Comparison of ENCODE assay signal across 20 cellular contexts in genomic region chr5:95595289-95595931, GRCh38. TPM values are rescaled to one million over a fixed set of nuclear protein-coding genes. Genes with fewer than 3 reads are reported as not detected.
DNase-seq lines count a peak whose midpoint lies in the region; ATAC-seq, FAIRE-seq and TF ChIP-seq lines count a peak whose summit lies in the region.
"Had no signal": no experiment of that assay in that cellular context is flagged by ENCODE, and none has a peak within 500 bp of the region (broad histone marks: within the 10 kb centered on the region; RNA-seq: fewer than 3 reads in every experiment).

No MANE protein-coding gene starts in this region.

- no TSS peak for BruUV-seq in K562 (replicated peaks; lab: Mats Ljungman, UMichigan)

- peaks cover 22% of the 10 kb centered on the region for H3K4me1 Mint-ChIP-seq in T-helper 2 cell treated with Interferon-gamma antibody and Interleukin-4, amounts not matched to agents 5 μg/mL and 100 μg/mL, for 36 hours (ENCODE audit: low read depth)

- no peak overlapping the region for H3K4me3 ChIP-seq in HEK293 (ENCODE audit: low read depth, low read length)
- H3K4me3 ChIP-seq in K562: no peak overlapping the region
- no peak overlapping the region for H3K4me3 ChIP-seq in right lobe of liver
- H3K4me3 ChIP-seq: A549, Peyer's patch had no signal

- H2AFZ ChIP-seq in K562 (ENCODE audit: low read depth, low read length): no peak overlapping the region

- no peaks in the 10 kb centered on the region for H3K79me2 ChIP-seq in K562 (ENCODE audit: control insufficient read depth, insufficient read depth, low read length)

- TF ChIP-seq EP300 in K562 (IDR thresholded peaks at IDR 0.05; ENCODE audit: low read length): no peak

- no peak overlapping the region for H3K4me2 ChIP-seq in K562 (ENCODE audit: insufficient read depth, low read length)
- H3K4me2 ChIP-seq: A549 had no signal

- no peak overlapping the region for H3K4me3 Mint-ChIP-seq in T-helper 2 cell treated with Interferon-gamma antibody and Interleukin-4, amounts not matched to agents 5 μg/mL and 100 μg/mL, for 36 hours
- H3K4me3 Mint-ChIP-seq: CD14-positive monocyte had no signal

- no peak for TF ChIP-seq CTCF in HEK293 (tag by site-specific recombination; IDR thresholded peaks at IDR 0.05)
- TF ChIP-seq CTCF in K562 (IDR thresholded peaks at IDR 0.05 in 2 of 3, conservative IDR thresholded peaks at IDR 0.05 in 1 of 3; ENCODE audit: insufficient read depth in 2 of 3, low read depth in 1 of 3, low read length in 3 of 3): no peak
- no peak for TF ChIP-seq CTCF in right lobe of liver (IDR thresholded peaks at IDR 0.05)

- FAIRE-seq in K562 (lab: Jason Lieb, UNC): peak; percentile 40
- FAIRE-seq: A549 had no signal

- intact Hi-C loops in K562 (cut with micrococcal nuclease): no loop called here
- intact Hi-C loops in right lobe of liver (cut with DNase I): no loop called here

- no peaks in the 10 kb centered on the region for H3K9me3 Mint-ChIP-seq in T-helper 2 cell treated with Interferon-gamma antibody and Interleukin-4, amounts not matched to agents 5 μg/mL and 100 μg/mL, for 36 hours

- DNase-seq in NCI-H748 (lab: John Stamatoyannopoulos, UW; ENCODE audit: unreplicated experiment) (peak; percentile 21), NCI-H748 treated with DMSO at 0.1 percent for 48 hours (lab: John Stamatoyannopoulos, UW) (no peak), K562 (ENCODE audit: extremely low read depth in 1 of 4, low spot score in 3 of 4) (no peak), right lobe of liver (peak in 2 of 3 donors; percentile 35 to 78), retina (no peak), NCI-H774 (lab: John Stamatoyannopoulos, UW) (no peak)
- DNase-seq in T-helper 2 cell treated with Interferon-gamma antibody and Interleukin-4, amounts not matched to agents 5 μg/mL and 100 μg/mL, for 36 hours (ENCODE audit: low spot score): no peak
- DNase-seq: Caco-2, DND-41, GF-D8, GOT3, NCI-H1417, NCI-H2081 treated with DMSO at 0.1 percent for 48 hours, NCI-H2227 treated with DMSO at 0.1 percent for 48 hours, NCI-H526, Peyer's patch, SHP77 treated with DMSO at 0.1 percent for 48 hours had no signal

- H3K9me3 ChIP-seq in HEK293 (ENCODE audit: control insufficient read depth, insufficient read depth, low read depth, low read length) (no peaks in the 10 kb centered on the region), K562 (replicated peaks; ENCODE audit: control insufficient read depth, insufficient read depth, low read depth, low read length) (no peaks in the 10 kb centered on the region), right lobe of liver (no peaks in the 10 kb centered on the region)
- H3K9me3 ChIP-seq: A549, Caco-2, Peyer's patch had no signal

- H3K27ac ChIP-seq in HEK293 (ENCODE audit: extremely low read depth, low read depth, low read length) (no peak overlapping the region), K562 (ENCODE audit: extremely low read depth, low read depth, low read length) (no peak overlapping the region), right lobe of liver (no peak overlapping the region)
- H3K27ac ChIP-seq: A549, Peyer's patch had no signal

- in situ Hi-C loops in K562 (cut with MboI): no loop called here

- no peak for TF ChIP-seq RAD21 in K562 (CRISPR knock-in tag; conservative IDR thresholded peaks at IDR 0.05 in 1 of 2, IDR thresholded peaks at IDR 0.05 in 1 of 2)

- H3K36me3 ChIP-seq in HEK293 (ENCODE audit: control insufficient read depth in 2 of 2, insufficient read depth in 1 of 2, low read length in 2 of 2) (peaks cover 0 to 4% of the 10 kb centered on the region in 2 experiments; a peak in 1 of 3 replicates), K562 (ENCODE audit: control insufficient read depth, insufficient read depth, low read length) (0 out of 3 replicates have a peak, but pooled peaks cover 2% of the 10 kb centered on the region), right lobe of liver (no peaks in the 10 kb centered on the region)
- H3K36me3 ChIP-seq: Peyer's patch had no signal

- H3K27me3 Mint-ChIP-seq in T-helper 2 cell treated with Interferon-gamma antibody and Interleukin-4, amounts not matched to agents 5 μg/mL and 100 μg/mL, for 36 hours (ENCODE audit: low read depth): no peaks in the 10 kb centered on the region

- H3K27me3 ChIP-seq in K562 (ENCODE audit: control insufficient read depth in 2 of 2, insufficient read depth in 2 of 2, low read length in 2 of 2) (no peaks in the 10 kb centered on the region), right lobe of liver (no peaks in the 10 kb centered on the region)
- H3K27me3 ChIP-seq: Peyer's patch had no signal

- H3K36me3 Mint-ChIP-seq in T-helper 2 cell treated with Interferon-gamma antibody and Interleukin-4, amounts not matched to agents 5 μg/mL and 100 μg/mL, for 36 hours (ENCODE audit: low read depth): peaks cover 2% of the 10 kb centered on the region
- H3K36me3 Mint-ChIP-seq: CD14-positive monocyte had no signal

- ATAC-seq in K562 (no peak), right lobe of liver (peak; percentile 90 to 98 (median 93))
- ATAC-seq: A549 had no signal

- H4K20me1 ChIP-seq in K562 (replicated peaks; ENCODE audit: control insufficient read depth, insufficient read depth, low read length): no peaks in the 10 kb centered on the region

- POLR2A ChIA-PET in HEK293 (lab: Yijun Ruan, JAX) (no interaction called here), K562 (lab: Yijun Ruan, JAX) (no interaction called here)

- no peak overlapping the region for H3K9ac ChIP-seq in K562 (ENCODE audit: insufficient read depth in 1 of 2, low read depth in 2 of 2, low read length in 2 of 2)

- H3K4me1 ChIP-seq in HEK293 (ENCODE audit: control insufficient read depth, insufficient read depth, low read length): no peaks in the 10 kb centered on the region
- peaks cover 0 to 7% of the 10 kb centered on the region in 2 experiments; a peak in 3 of 5 replicates for H3K4me1 ChIP-seq in K562 (replicated peaks in 1 of 2; ENCODE audit: control insufficient read depth in 2 of 2, insufficient read depth in 2 of 2, low read length in 2 of 2)
- no peaks in the 10 kb centered on the region for H3K4me1 ChIP-seq in right lobe of liver
- H3K4me1 ChIP-seq: A549, Caco-2, Peyer's patch had no signal

- CTCF ChIA-PET in HEK293 (lab: Yijun Ruan, JAX) (no interaction called here), K562 (lab: Yijun Ruan, JAX; ENCODE audit: low intra/inter-chr PET ratio) (no interaction called here)

- 65% methylated on average over 3 of the region's 3 CpGs for WGBS in K562 (ENCODE audit: insufficient coverage, low coverage, missing lambda C conversion rate)
- WGBS in right lobe of liver (ENCODE audit: insufficient coverage, low coverage, low lambda C conversion rate, missing lambda C conversion rate): 48% methylated on average over 3 of the region's 3 CpGs

- no peak overlapping the region for H3K27ac Mint-ChIP-seq in T-helper 2 cell treated with Interferon-gamma antibody and Interleukin-4, amounts not matched to agents 5 μg/mL and 100 μg/mL, for 36 hours
- H3K27ac Mint-ChIP-seq: CD14-positive monocyte had no signal

- no peaks in the 10 kb centered on the region for H3K9me1 ChIP-seq in K562 (ENCODE audit: control insufficient read depth, insufficient read depth, low read length)

- no peak for TF ChIP-seq POLR2A in K562 (conservative IDR thresholded peaks at IDR 0.05)
- TF ChIP-seq POLR2A in right lobe of liver (IDR thresholded peaks at IDR 0.05): no peak

RNA-seq across cellular contexts. Expression of gene GPR150, which starts 24.5 kb away (rescaled TPM):
- not detected in 2 replicates for total RNA-seq in K562 (2011; cell fraction: chromatin; rRNA removed; ENCODE audit: low replicate concordance)
- total RNA-seq in K562 (2011; cell fraction: nucleolus; rRNA removed): not detected in 2 replicates
- total RNA-seq in K562 (2011; cell fraction: nucleoplasm; rRNA removed): not detected in 2 replicates
- total RNA-seq in K562 (2014; rRNA removed) (not detected in 2 replicates), K562 (2014; rRNA removed; fragmentation: Illumina TruSeq; extraction: Trizol) (not detected in 2 replicates), K562 (2015; rRNA removed; fragmentation: Illumina TruSeq; extraction: Trizol) (not detected in 2 replicates), K562 (2021) (not detected in 2 replicates), right lobe of liver (under 1 TPM in 4 of 6 experiments, not detected in 2; 0.11 to 0.31 (median 0.17) TPM)
- polyA plus RNA-seq in K562 (2011; rRNA removed) (not detected in 2 replicates), K562 (2014; fragmentation: Illumina TruSeq; extraction: Trizol) (not detected in 2 replicates), K562 (2014; fragmentation: Nextera tagmentation; extraction: Ambion mirVana) (not detected), K562 (2014; rRNA removed) (not detected in 2 replicates)
- polyA plus RNA-seq in K562 (2011; cell fraction: cytosol; rRNA removed): not detected in 2 replicates
- not detected in 2 replicates for polyA plus RNA-seq in K562 (2011; cell fraction: nucleus; rRNA removed)
- polyA plus RNA-seq in K562 (2012): not detected in 2 replicates
- polyA minus RNA-seq in K562 (2011; rRNA and poly(A)+ RNA removed): not detected in 2 replicates
- polyA minus RNA-seq in K562 (2011; cell fraction: cytosol; rRNA and poly(A)+ RNA removed): not detected in 2 replicates
- polyA minus RNA-seq in K562 (2011; cell fraction: nucleus; rRNA and poly(A)+ RNA removed): not detected in 2 replicates
- polyA plus RNA-seq: CD14-positive monocyte had no signal

RNA-seq across cellular contexts. Expression of gene ARSK, which starts 40.5 kb away (rescaled TPM):
- total RNA-seq in K562 (2011; cell fraction: chromatin; rRNA removed; ENCODE audit: low replicate concordance): 5.1 and 20.8 TPM in 2 replicates
- total RNA-seq in K562 (2011; cell fraction: nucleolus; rRNA removed): 4.8 and 7.0 TPM in 2 replicates
- total RNA-seq in K562 (2011; cell fraction: nucleoplasm; rRNA removed): 9.5 and 11.5 TPM in 2 replicates
- total RNA-seq in K562 (2014; rRNA removed) (5.2 and 6.4 TPM in 2 replicates), K562 (2014; rRNA removed; fragmentation: Illumina TruSeq; extraction: Trizol) (6.8 and 7.7 TPM in 2 replicates), K562 (2015; rRNA removed; fragmentation: Illumina TruSeq; extraction: Trizol) (7.1 and 8.0 TPM in 2 replicates), K562 (2021) (5.5 and 6.1 TPM in 2 replicates), right lobe of liver (1 to 10 TPM; 2.1 to 4.9 (median 4.0) TPM)
- polyA plus RNA-seq in K562 (2011; rRNA removed) (6.6 and 9.4 TPM in 2 replicates), K562 (2014; fragmentation: Illumina TruSeq; extraction: Trizol) (8.5 and 8.9 TPM in 2 replicates), K562 (2014; fragmentation: Nextera tagmentation; extraction: Ambion mirVana) (1 to 10 TPM; 2.7 to 2.8 TPM), K562 (2014; rRNA removed) (9.1 and 12.3 TPM in 2 replicates)
- polyA plus RNA-seq in K562 (2011; cell fraction: cytosol; rRNA removed): 3.3 and 4.7 TPM in 2 replicates
- 2.4 and 2.5 TPM in 2 replicates for polyA plus RNA-seq in K562 (2011; cell fraction: nucleus; rRNA removed)
- polyA plus RNA-seq in K562 (2012): 7.2 and 7.4 TPM in 2 replicates
- 11.8 TPM in 2 replicates for polyA minus RNA-seq in K562 (2011; rRNA and poly(A)+ RNA removed)
- polyA minus RNA-seq in K562 (2011; cell fraction: cytosol; rRNA and poly(A)+ RNA removed): 2.9 and 4.4 TPM in 2 replicates
- polyA minus RNA-seq in K562 (2011; cell fraction: nucleus; rRNA and poly(A)+ RNA removed): 5.5 and 8.1 TPM in 2 replicates

RNA-seq across cellular contexts. Expression of gene SKIC3, which starts 40.6 kb away (rescaled TPM):
- 52.7 and 299 TPM in 2 replicates for total RNA-seq in K562 (2011; cell fraction: chromatin; rRNA removed; ENCODE audit: low replicate concordance)
- total RNA-seq in K562 (2011; cell fraction: nucleolus; rRNA removed): 21.8 and 35.8 TPM in 2 replicates
- total RNA-seq in K562 (2011; cell fraction: nucleoplasm; rRNA removed): 65.2 and 78.6 TPM in 2 replicates
- 37.7 and 38.1 TPM in 2 replicates for total RNA-seq in K562 (2014; rRNA removed)
- total RNA-seq in K562 (2014; rRNA removed; fragmentation: Illumina TruSeq; extraction: Trizol): 65.7 and 78.5 TPM in 2 replicates
- 62.2 and 63.9 TPM in 2 replicates for total RNA-seq in K562 (2015; rRNA removed; fragmentation: Illumina TruSeq; extraction: Trizol)
- total RNA-seq in K562 (2021): 54.0 and 54.4 TPM in 2 replicates
- 65.9 and 72.4 TPM in 2 replicates for polyA plus RNA-seq in K562 (2011; rRNA removed)
- 8.7 and 18.9 TPM in 2 replicates for polyA plus RNA-seq in K562 (2011; cell fraction: cytosol; rRNA removed)
- 45.8 and 107 TPM in 2 replicates for polyA plus RNA-seq in K562 (2011; cell fraction: nucleus; rRNA removed)
- polyA plus RNA-seq in K562 (2012): 27.8 and 38.9 TPM in 2 replicates
- polyA plus RNA-seq in K562 (2014; fragmentation: Illumina TruSeq; extraction: Trizol): 33.8 and 37.6 TPM in 2 replicates
- 10 to 100 TPM; 35.1 to 44.1 TPM for polyA plus RNA-seq in K562 (2014; fragmentation: Nextera tagmentation; extraction: Ambion mirVana)
- 29.4 and 30.7 TPM in 2 replicates for polyA plus RNA-seq in K562 (2014; rRNA removed)
- polyA minus RNA-seq in K562 (2011; rRNA and poly(A)+ RNA removed): 177 and 186 TPM in 2 replicates
- 30.2 and 42.8 TPM in 2 replicates for polyA minus RNA-seq in K562 (2011; cell fraction: cytosol; rRNA and poly(A)+ RNA removed)
- 66.2 and 144 TPM in 2 replicates for polyA minus RNA-seq in K562 (2011; cell fraction: nucleus; rRNA and poly(A)+ RNA removed)
- total RNA-seq in right lobe of liver: 10 to 100 TPM; 29.0 to 42.2 (median 38.0) TPM

RNA-seq across cellular contexts. Expression of gene RFESD, which starts 51.2 kb away (rescaled TPM):
- total RNA-seq in K562 (2011; cell fraction: chromatin; rRNA removed; ENCODE audit: low replicate concordance): 53.1 and 146 TPM in 2 replicates
- total RNA-seq in K562 (2011; cell fraction: nucleolus; rRNA removed): 30.5 and 38.8 TPM in 2 replicates
- 87.9 and 144 TPM in 2 replicates for total RNA-seq in K562 (2011; cell fraction: nucleoplasm; rRNA removed)
- total RNA-seq in K562 (2014; rRNA removed) (59.6 and 62.3 TPM in 2 replicates), K562 (2014; rRNA removed; fragmentation: Illumina TruSeq; extraction: Trizol) (192 and 220 TPM in 2 replicates), K562 (2015; rRNA removed; fragmentation: Illumina TruSeq; extraction: Trizol) (128 and 140 TPM in 2 replicates), K562 (2021) (128 and 129 TPM in 2 replicates), right lobe of liver (1 to 10 TPM in 4 of 6 experiments, under 1 TPM in 2; 0.56 to 2.2 (median 1.6) TPM)
- polyA plus RNA-seq in K562 (2011; rRNA removed) (106 and 218 TPM in 2 replicates), K562 (2014; fragmentation: Illumina TruSeq; extraction: Trizol) (120 and 129 TPM in 2 replicates), K562 (2014; fragmentation: Nextera tagmentation; extraction: Ambion mirVana) (100 to 1,000 TPM; 506 to 600 TPM), K562 (2014; rRNA removed) (102 and 125 TPM in 2 replicates)
- polyA plus RNA-seq in K562 (2011; cell fraction: cytosol; rRNA removed): 21.1 and 32.0 TPM in 2 replicates
- 44.8 and 55.3 TPM in 2 replicates for polyA plus RNA-seq in K562 (2011; cell fraction: nucleus; rRNA removed)
- 47.8 and 127 TPM in 2 replicates for polyA plus RNA-seq in K562 (2012)
- 78.8 and 104 TPM in 2 replicates for polyA minus RNA-seq in K562 (2011; rRNA and poly(A)+ RNA removed)
- polyA minus RNA-seq in K562 (2011; cell fraction: cytosol; rRNA and poly(A)+ RNA removed): 27.6 and 34.3 TPM in 2 replicates
- polyA minus RNA-seq in K562 (2011; cell fraction: nucleus; rRNA and poly(A)+ RNA removed): 66.6 and 78.3 TPM in 2 replicates

Comparison
In these comparisons a context has a peak if more than half of its experiments do, and no peak if none do; other contexts are left out.
1. DNase-seq: peak in NCI-H748 (single experiment) and right lobe of liver (2 of 3); none in NCI-H748 treated with DMSO at 0.1 percent for 48 hours (single experiment), K562 (0 of 4), retina (single experiment), NCI-H774 (single experiment) and T-helper 2 cell treated with Interferon-gamma antibody and Interleukin-4, amounts not matched to agents 5 μg/mL and 100 μg/mL, for 36 hours (single experiment).